In the genomic region with DNA sequence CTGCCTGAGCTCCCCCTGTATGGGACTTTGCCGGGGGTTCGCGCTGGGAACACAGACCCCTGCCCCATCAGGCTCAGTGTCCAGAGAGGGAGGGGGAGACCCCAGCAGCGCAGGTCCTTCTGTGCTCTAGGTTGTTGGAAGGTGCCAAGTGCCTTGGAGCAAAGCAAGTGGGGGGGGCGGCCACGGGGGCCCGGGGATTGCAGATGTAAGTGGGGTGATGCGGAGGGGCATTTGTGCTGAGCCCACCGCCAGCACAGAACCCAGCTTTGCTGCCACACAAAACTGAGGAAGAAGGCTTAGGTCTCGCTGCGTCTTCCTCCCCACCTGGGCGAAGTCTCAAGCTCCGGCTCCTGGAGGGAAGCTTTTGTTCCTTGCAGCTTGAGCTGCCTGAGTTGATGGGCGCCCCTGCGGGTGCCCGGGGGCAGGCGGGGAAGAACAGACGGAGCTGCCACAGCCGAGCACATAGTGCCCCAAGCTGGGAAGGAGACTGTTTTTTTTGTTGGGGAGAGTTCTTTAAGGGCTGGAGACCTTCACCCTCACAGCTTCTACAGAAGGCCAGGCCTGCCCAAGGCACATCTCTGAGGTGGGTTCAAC, we compare ENCODE assay signal across 1 cellular context.
TF ChIP-seq lines count a peak whose summit lies in the region.

No MANE protein-coding gene starts in this region.

TF ChIP-seq in endothelial cell of umbilical vein, 7 proteins besides CTCF, POLR2A, EP300 and RAD21:
- TF ChIP-seq EZH2 (IDR thresholded peaks at IDR 0.05; ENCODE audit: borderline replicate concordance, low read depth, low read length, severe bottlenecking), result no peak
- no peak for TF ChIP-seq FOS (IDR thresholded peaks at IDR 0.05; ENCODE audit: borderline replicate concordance, insufficient read depth, low read length)
- TF ChIP-seq JUN (IDR thresholded peaks at IDR 0.05; ENCODE audit: borderline replicate concordance, insufficient read depth, insufficient read length, low read depth), result no peak
- no peak for TF ChIP-seq GATA2 (IDR thresholded peaks at IDR 0.05; ENCODE audit: insufficient read depth, insufficient read length, low read depth, low read length)
- no peak for TF ChIP-seq MYC (IDR thresholded peaks at IDR 0.05; ENCODE audit: low read depth, low read length)
- no peak for TF ChIP-seq POLR2AphosphoS5 (IDR thresholded peaks at IDR 0.05; ENCODE audit: insufficient read depth, low read depth, low read length)
- TF ChIP-seq, protein P1, sequence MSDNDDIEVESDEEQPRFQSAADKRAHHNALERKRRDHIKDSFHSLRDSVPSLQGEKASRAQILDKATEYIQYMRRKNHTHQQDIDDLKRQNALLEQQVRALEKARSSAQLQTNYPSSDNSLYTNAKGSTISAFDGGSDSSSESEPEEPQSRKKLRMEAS (IDR thresholded peaks at IDR 0.05; ENCODE audit: insufficient read depth, insufficient read length), result no peak
